ENCODE assay signal across 8 cellular contexts in the genomic region with DNA sequence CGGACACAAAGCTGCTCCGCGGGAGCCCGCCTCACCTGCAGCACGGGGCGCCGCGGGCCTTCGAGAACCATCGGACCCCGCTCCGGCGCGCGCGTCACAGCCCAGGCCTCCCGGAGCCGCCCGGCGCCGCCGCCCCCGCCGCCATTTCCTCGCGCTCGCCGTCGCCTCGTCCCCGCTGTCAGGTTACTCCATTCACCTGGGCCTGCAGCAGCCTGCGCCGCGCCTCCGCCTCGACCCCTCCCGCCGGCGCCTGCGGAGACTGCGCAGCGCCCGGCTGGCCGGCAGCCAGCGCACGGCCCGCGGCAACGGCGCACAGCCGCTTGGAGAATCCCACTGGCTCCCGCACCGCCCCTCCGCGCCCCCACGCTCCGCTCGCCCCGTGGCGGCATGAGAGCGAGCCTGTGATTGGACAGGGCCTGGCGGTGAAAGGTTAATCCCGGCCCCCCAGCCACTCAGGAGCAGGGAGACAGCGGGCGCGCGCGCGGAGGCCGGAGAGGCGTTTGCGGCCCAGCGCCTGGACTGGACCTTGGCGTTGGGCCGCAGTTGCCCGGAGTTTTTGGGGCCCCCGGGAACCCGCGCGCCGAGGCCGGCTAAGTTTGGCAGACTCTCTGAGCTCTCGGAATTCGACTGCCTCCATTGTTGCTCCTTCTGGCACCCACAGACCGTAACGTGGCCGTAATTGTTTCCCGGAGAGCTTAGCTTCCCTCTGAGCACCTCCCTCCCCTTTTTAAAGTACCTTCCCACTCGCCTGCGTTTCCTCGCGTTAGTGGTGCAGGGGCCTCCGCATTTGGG. TPM values are rescaled to one million over a fixed set of nuclear protein-coding genes. Genes with fewer than 3 reads are reported as not detected.
DNase-seq lines count a peak whose midpoint lies in the region; ATAC-seq, FAIRE-seq and TF ChIP-seq lines count a peak whose summit lies in the region.

A gene with protein sequence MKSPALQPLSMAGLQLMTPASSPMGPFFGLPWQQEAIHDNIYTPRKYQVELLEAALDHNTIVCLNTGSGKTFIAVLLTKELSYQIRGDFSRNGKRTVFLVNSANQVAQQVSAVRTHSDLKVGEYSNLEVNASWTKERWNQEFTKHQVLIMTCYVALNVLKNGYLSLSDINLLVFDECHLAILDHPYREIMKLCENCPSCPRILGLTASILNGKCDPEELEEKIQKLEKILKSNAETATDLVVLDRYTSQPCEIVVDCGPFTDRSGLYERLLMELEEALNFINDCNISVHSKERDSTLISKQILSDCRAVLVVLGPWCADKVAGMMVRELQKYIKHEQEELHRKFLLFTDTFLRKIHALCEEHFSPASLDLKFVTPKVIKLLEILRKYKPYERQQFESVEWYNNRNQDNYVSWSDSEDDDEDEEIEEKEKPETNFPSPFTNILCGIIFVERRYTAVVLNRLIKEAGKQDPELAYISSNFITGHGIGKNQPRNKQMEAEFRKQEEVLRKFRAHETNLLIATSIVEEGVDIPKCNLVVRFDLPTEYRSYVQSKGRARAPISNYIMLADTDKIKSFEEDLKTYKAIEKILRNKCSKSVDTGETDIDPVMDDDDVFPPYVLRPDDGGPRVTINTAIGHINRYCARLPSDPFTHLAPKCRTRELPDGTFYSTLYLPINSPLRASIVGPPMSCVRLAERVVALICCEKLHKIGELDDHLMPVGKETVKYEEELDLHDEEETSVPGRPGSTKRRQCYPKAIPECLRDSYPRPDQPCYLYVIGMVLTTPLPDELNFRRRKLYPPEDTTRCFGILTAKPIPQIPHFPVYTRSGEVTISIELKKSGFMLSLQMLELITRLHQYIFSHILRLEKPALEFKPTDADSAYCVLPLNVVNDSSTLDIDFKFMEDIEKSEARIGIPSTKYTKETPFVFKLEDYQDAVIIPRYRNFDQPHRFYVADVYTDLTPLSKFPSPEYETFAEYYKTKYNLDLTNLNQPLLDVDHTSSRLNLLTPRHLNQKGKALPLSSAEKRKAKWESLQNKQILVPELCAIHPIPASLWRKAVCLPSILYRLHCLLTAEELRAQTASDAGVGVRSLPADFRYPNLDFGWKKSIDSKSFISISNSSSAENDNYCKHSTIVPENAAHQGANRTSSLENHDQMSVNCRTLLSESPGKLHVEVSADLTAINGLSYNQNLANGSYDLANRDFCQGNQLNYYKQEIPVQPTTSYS (N-terminal part only) (minus strand): TSS at position 335 of the 792 bp plus-strand sequence. CDS start 24,071 bp downstream, outside the sequence.

- H3K9me3 Mint-ChIP-seq in natural killer cell treated with Interleukin-12 subunit alpha and Interleukin-12 subunit beta and Interleukin-15 and Interleukin-18, amount 100 ng/mL, for 72 hours: no peaks in the 10 kb centered on the region

- peak within 1 kb of the TSS; percentile 97 for H3K4me2 ChIP-seq in Loucy (ENCODE audit: low read depth, low read length, poor library complexity, severe bottlenecking)

- peak; percentile 81 for FAIRE-seq in H54 (lab: Jason Lieb, UNC)

- H3K36me3 ChIP-seq in Loucy (ENCODE audit: insufficient read depth, low read length): no peaks in the 10 kb centered on the region

- peak; percentile 91 to 95 for ATAC-seq in natural killer cell treated with Interleukin-12 subunit alpha and Interleukin-12 subunit beta and Interleukin-15 and Interleukin-18, amount 100 ng/mL, for 72 hours
- ATAC-seq in stimulated activated naive CD8-positive, alpha-beta T cell treated with anti-CD3 and anti-CD28 coated beads, Interleukin-15, Interleukin-2, amounts not matched to agents 100 U/mL and 50 U/mL, for 24 hours: peak; percentile 85

- peaks cover 33 to 36% of the 10 kb centered on the region in 2 donors for H3K4me1 Mint-ChIP-seq in natural killer cell treated with Interleukin-12 subunit alpha and Interleukin-12 subunit beta and Interleukin-15 and Interleukin-18, amount 100 ng/mL, for 72 hours (ENCODE audit: low read depth in 2 of 2)

- H3F3A ChIP-seq in Loucy (ENCODE audit: low read depth): no peaks in the 10 kb centered on the region; the same call in 1 of the 2 replicates

- H3K27me3 ChIP-seq in Loucy (ENCODE audit: insufficient read depth, low read length, poor library complexity, severe bottlenecking): no peaks in the 10 kb centered on the region

- TF ChIP-seq CTCF in Loucy (conservative IDR thresholded peaks at IDR 0.05; ENCODE audit: low read length): no peak

- peak within 1 kb of the TSS; percentile 97 for H3K9ac ChIP-seq in Loucy (ENCODE audit: low read depth, low read length, poor library complexity, severe bottlenecking)

- peak within 1 kb of the TSS; percentile 95 for H3K4me3 Mint-ChIP-seq in natural killer cell treated with Interleukin-12 subunit alpha and Interleukin-12 subunit beta and Interleukin-15 and Interleukin-18, amount 100 ng/mL, for 72 hours

- peak within 1 kb of the TSS; percentile 99 for H3K4me3 ChIP-seq in Loucy (ENCODE audit: low read length, poor library complexity, severe bottlenecking)

- no peaks in the 10 kb centered on the region for H3K27me3 Mint-ChIP-seq in natural killer cell treated with Interleukin-12 subunit alpha and Interleukin-12 subunit beta and Interleukin-15 and Interleukin-18, amount 100 ng/mL, for 72 hours

- peaks cover 42% of the 10 kb centered on the region for H3K4me1 ChIP-seq in Loucy (ENCODE audit: insufficient read depth, low read length, poor library complexity, severe bottlenecking)

- H3K79me2 ChIP-seq in Loucy (ENCODE audit: insufficient read depth, low read length): peaks cover 61% of the 10 kb centered on the region

- H4K20me1 ChIP-seq in Loucy (ENCODE audit: insufficient read depth, low read length, poor library complexity, severe bottlenecking): peaks cover 38% of the 10 kb centered on the region

- H3K9me2 ChIP-seq in Loucy (replicated peaks; ENCODE audit: low read depth, low read length): no peaks in the 10 kb centered on the region

- DNase-seq in EL (peak; percentile 92), H54 (ENCODE audit: insufficient read length, low spot score) (peak; percentile 86), fibroblast of peridontal ligament (ENCODE audit: extremely low read depth) (peak; percentile 89)
- DNase-seq in activated T-helper 9 cell treated with anti-CD3 and anti-CD28 coated beads, Interleukin-2, amount 50 U/mL, for 16 hours (ENCODE audit: low read depth): peak; percentile 90
- peak; percentile 97 for DNase-seq in natural killer cell treated with Interleukin-12 subunit alpha and Interleukin-12 subunit beta and Interleukin-15 and Interleukin-18, amount 100 ng/mL, for 72 hours (ENCODE audit: low spot score)
- peak; percentile 97 for DNase-seq in stimulated activated naive CD8-positive, alpha-beta T cell treated with anti-CD3 and anti-CD28 coated beads, Interleukin-15, Interleukin-2, amounts not matched to agents 100 U/mL and 50 U/mL, for 24 hours

- H2AFZ ChIP-seq in Loucy (ENCODE audit: low read length): peak within 1 kb of the TSS; percentile 100

- H3K36me3 Mint-ChIP-seq in natural killer cell treated with Interleukin-12 subunit alpha and Interleukin-12 subunit beta and Interleukin-15 and Interleukin-18, amount 100 ng/mL, for 72 hours: peaks cover 4% of the 10 kb centered on the region

- H3K27ac Mint-ChIP-seq in natural killer cell treated with Interleukin-12 subunit alpha and Interleukin-12 subunit beta and Interleukin-15 and Interleukin-18, amount 100 ng/mL, for 72 hours: peak within 1 kb of the TSS; percentile 98

- peak; percentile 55 for TF ChIP-seq POLR2A in H54 (IDR thresholded peaks at IDR 0.05; ENCODE audit: low read depth, low read length)
- TF ChIP-seq POLR2A in Raji (IDR thresholded peaks at IDR 0.05; ENCODE audit: insufficient read depth, low read depth, low read length): peak; percentile 55

- no peaks in the 10 kb centered on the region for H3K9me3 ChIP-seq in Loucy (ENCODE audit: insufficient read depth, low read depth, low read length)

RNA-seq across cellular contexts. Expression of the gene that starts here (rescaled TPM):
- 100 to 1,000 TPM; 104 to 115 TPM for total RNA-seq in natural killer cell treated with Interleukin-12 subunit alpha and Interleukin-12 subunit beta and Interleukin-15 and Interleukin-18, amount 100 ng/mL, for 72 hours

Comparison
In these comparisons a context has a peak if more than half of its experiments do, and no peak if none do; other contexts are left out.
1. Peak in every context shown above with its lines: DNase-seq, ATAC-seq and H3K4me3 ChIP-seq.